In the genomic region with DNA sequence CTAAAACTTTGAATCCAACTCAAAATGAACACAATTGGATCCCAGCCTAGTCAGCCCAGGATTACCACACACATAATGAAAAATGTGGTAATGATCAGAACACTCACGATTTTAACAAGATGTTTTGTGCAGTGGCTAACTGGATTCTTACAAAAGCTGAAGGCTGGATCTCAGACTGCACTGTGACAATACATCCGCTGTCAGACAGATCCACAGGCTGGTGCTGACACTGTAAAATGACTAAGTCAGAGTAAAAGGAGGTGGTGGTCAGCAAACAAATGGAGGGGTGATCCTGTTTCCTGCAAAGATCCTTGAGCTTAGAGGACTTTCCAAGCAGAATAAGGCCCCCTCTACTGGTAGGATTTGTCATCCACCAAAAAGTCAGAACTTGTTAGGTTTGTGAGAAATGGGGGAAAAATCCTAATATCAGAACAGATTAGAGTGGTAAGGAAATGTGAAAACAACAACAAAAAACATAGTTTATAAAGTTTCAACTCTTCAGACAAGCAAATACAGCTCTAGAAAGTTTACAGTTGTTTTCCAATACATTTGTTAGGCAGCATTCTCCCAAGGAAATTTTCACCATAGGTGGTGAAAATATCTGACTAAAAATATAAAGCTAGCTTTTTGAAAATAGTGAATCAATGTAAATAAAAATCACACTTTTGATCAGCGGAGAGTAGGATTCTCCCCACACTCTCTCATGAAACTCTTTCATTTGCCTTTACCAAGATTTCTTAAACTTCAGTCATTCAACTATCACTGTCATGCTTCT, we compare ENCODE assay signal across 8 cellular contexts.
DNase-seq lines count a peak whose midpoint lies in the region; ATAC-seq, FAIRE-seq and TF ChIP-seq lines count a peak whose summit lies in the region.

No MANE protein-coding gene starts in this region.

- H3K27me3 Mint-ChIP-seq in neural crest cell (ENCODE audit: low read depth), result peaks cover 2% of the 10 kb centered on the region

- no peaks in the 10 kb centered on the region for H3K36me3 ChIP-seq in esophagus squamous epithelium

- CTCF ChIA-PET in HEK293T (lab: Yijun Ruan, JAX), result interaction anchor here (0.6 to 1.7 kb wide), 12 partner anchors 8 to 792 kb away, joined by 3 to 9 read pairs (median 4); no protein-coding TSS in a partner anchor

- peaks cover 0 to 5% (median 0%) of the 10 kb centered on the region in 4 donors for H3K27me3 ChIP-seq in esophagus squamous epithelium

- POLR2A ChIA-PET in HEK293T (lab: Yijun Ruan, JAX), result interaction anchor here (0.8 kb wide), 1 partner anchor 212 kb away, joined by 3 read pairs; a partner anchor contains a TSS

- no peaks in the 10 kb centered on the region for H3K9me3 ChIP-seq in esophagus squamous epithelium

- H3K4me1 ChIP-seq in esophagus squamous epithelium, result no peaks in the 10 kb centered on the region

- TF ChIP-seq POLR2A in esophagus squamous epithelium (IDR thresholded peaks at IDR 0.05), result no peak

- H3K4me1 Mint-ChIP-seq in neural crest cell, result peaks cover 36% of the 10 kb centered on the region

- H3K9me3 Mint-ChIP-seq in neural crest cell, result peaks cover 8% of the 10 kb centered on the region

- H3K4me3 ChIP-seq in esophagus squamous epithelium, result no peak overlapping the region

- H3K27ac Mint-ChIP-seq in neural crest cell (ENCODE audit: unreplicated experiment), result peak overlapping the region; percentile 65

- 34 to 45% methylated on average over 3 of the region's 3 CpGs for WGBS in esophagus squamous epithelium, 2 donors

- peaks cover 4% of the 10 kb centered on the region for H3K36me3 Mint-ChIP-seq in neural crest cell (ENCODE audit: low read depth)

- intact Hi-C loops in esophagus squamous epithelium (cut with DNase I), result no loop called here

- TF ChIP-seq CTCF in D721Med (IDR thresholded peaks at IDR 0.05; ENCODE audit: insufficient read depth, missing control alignments) (peak; percentile 75), esophagus squamous epithelium (IDR thresholded peaks at IDR 0.05) (peak; percentile 15 to 56 (median 40)), neural crest cell (conservative IDR thresholded peaks at IDR 0.05) (peak; percentile 76)

- no peak overlapping the region for H3K4me3 Mint-ChIP-seq in neural crest cell

- FAIRE-seq in D721Med (lab: Jason Lieb, UNC) (peak; percentile 77), RCC 7860 (lab: Jason Lieb, UNC) (peak; percentile 46)

- DNase-seq in D721Med (ENCODE audit: insufficient read length, low spot score), result no peak
- peak; percentile 50 for DNase-seq in HEK293T (ENCODE audit: extremely low spot score)
- DNase-seq in RCC 7860 (ENCODE audit: low spot score), result peak; percentile 33
- no peak for DNase-seq in esophagus squamous epithelium (lab: John Stamatoyannopoulos, UW)
- DNase-seq in neural crest cell (ENCODE audit: low read depth, low spot score), result peak; percentile 42
- DNase-seq in GM19238 (ENCODE audit: insufficient read length, low spot score), result no peak
- DNase-seq in activated effector memory CD4-positive, alpha-beta T cell treated with Interleukin-2 at 50 U/mL for 16 hours, result no peak

- peak overlapping the region in 1 of 4 donors; percentile 25 for H3K27ac ChIP-seq in esophagus squamous epithelium

- no peak for ATAC-seq in GM21390 (IDR thresholded peaks at IDR 0.05; ENCODE audit: unreplicated experiment)

TF ChIP-seq in HEK293T, 16 proteins besides CTCF, POLR2A, EP300 and RAD21:
- TF ChIP-seq FOXM1 (IDR thresholded peaks at IDR 0.05; ENCODE audit: borderline replicate concordance) (no peak), FOXK2 (IDR thresholded peaks at IDR 0.05) (no peak), FOXA1 (IDR thresholded peaks at IDR 0.05) (no peak), CTBP1 (IDR thresholded peaks at IDR 0.05; ENCODE audit: borderline replicate concordance) (no peak), TARDBP (IDR thresholded peaks at IDR 0.05) (no peak)

Comparison
In these comparisons a context has a peak if more than half of its experiments do, and no peak if none do; other contexts are left out.
1. DNase-seq: peak in HEK293T (single experiment), RCC 7860 (single experiment) and neural crest cell (single experiment); none in D721Med (single experiment), esophagus squamous epithelium (single experiment), GM19238 (single experiment) and activated effector memory CD4-positive, alpha-beta T cell treated with Interleukin-2 at 50 U/mL for 16 hours (single experiment).
2. Peak in every context shown above with its lines, with median percentiles within 50 percentile points of each other: CTCF ChIP-seq.